8 cellular contexts compared by ENCODE assay signal in the genomic region with DNA sequence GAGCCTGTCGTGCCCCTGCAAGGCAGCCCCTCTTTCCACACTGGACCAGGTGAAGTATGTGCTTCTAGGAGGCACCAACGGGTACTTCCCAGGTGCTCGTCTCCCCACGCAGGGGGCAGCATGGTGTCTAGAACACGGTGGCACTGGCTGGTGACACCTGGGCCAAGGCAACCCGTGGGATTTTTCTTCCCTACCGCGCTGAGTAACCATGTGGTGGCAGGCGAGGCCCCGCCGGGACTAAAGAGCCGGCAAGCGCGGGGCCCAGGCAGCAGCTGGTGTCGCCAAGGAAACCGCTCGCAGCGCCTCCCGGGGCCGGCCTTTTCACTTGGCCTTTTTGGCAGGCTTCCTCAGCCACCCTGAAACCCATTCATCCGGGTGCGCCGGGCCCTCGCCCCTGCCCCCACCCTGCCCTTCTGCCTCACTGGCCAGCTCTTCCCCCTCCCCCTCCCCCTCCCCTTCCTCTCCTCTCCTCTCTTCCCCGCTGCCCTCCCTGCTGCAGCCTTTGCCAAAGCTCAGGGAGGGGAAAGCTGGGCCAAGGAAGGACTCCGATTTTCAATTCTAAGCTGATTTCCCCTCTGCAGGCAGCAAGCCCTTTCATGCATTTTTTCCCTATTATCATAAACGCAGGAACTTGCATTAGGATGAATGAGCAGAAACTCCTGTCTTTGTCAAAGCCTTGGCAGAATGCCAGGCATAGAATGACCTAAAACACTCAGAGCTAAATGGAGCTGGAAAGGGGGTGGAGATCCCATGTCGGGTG.
A peak's percentile ranks its signal among the peaks of the same experiment; 100 is the strongest.
DNase-seq lines count a peak whose midpoint lies in the region; ATAC-seq, FAIRE-seq and TF ChIP-seq lines count a peak whose summit lies in the region.

No MANE protein-coding gene starts in this region.

- no peaks in the 10 kb centered on the region for H3K36me3 Mint-ChIP-seq in natural killer cell treated with Interleukin-12 subunit alpha and Interleukin-12 subunit beta and Interleukin-15 and Interleukin-18, amount 100 ng/mL, for 72 hours

- H3K4me1 Mint-ChIP-seq in natural killer cell treated with Interleukin-12 subunit alpha and Interleukin-12 subunit beta and Interleukin-15 and Interleukin-18, amount 100 ng/mL, for 72 hours (ENCODE audit: low read depth in 2 of 2), result peaks cover 40 to 43% of the 10 kb centered on the region in 2 donors
- peaks cover 60% of the 10 kb centered on the region for H3K4me1 Mint-ChIP-seq in stimulated activated naive CD8-positive, alpha-beta T cell treated with anti-CD3 and anti-CD28 coated beads, Interleukin-15, amount 100 ng/mL, for 72 hours

- no peaks in the 10 kb centered on the region for H3K9me3 Mint-ChIP-seq in natural killer cell treated with Interleukin-12 subunit alpha and Interleukin-12 subunit beta and Interleukin-15 and Interleukin-18, amount 100 ng/mL, for 72 hours
- H3K9me3 Mint-ChIP-seq in stimulated activated naive CD8-positive, alpha-beta T cell treated with anti-CD3 and anti-CD28 coated beads, Interleukin-15, amount 100 ng/mL, for 72 hours, result no peaks in the 10 kb centered on the region

- ATAC-seq in GM21576 (IDR thresholded peaks at IDR 0.05; ENCODE audit: unreplicated experiment), result peak; percentile 85
- ATAC-seq in natural killer cell treated with Interleukin-12 subunit alpha and Interleukin-12 subunit beta and Interleukin-15 and Interleukin-18, amount 100 ng/mL, for 72 hours, result peak; percentile 88 to 93
- peak; percentile 97 for ATAC-seq in stimulated activated naive CD8-positive, alpha-beta T cell treated with anti-CD3 and anti-CD28 coated beads, Interleukin-15, amount 100 ng/mL, for 72 hours

- H3K27ac Mint-ChIP-seq in natural killer cell treated with Interleukin-12 subunit alpha and Interleukin-12 subunit beta and Interleukin-15 and Interleukin-18, amount 100 ng/mL, for 72 hours, result peak overlapping the region; percentile 48 to 91
- H3K27ac Mint-ChIP-seq in stimulated activated naive CD8-positive, alpha-beta T cell treated with anti-CD3 and anti-CD28 coated beads, Interleukin-15, amount 100 ng/mL, for 72 hours, result peak overlapping the region; percentile 20 to 85

- H3K4me3 Mint-ChIP-seq in natural killer cell treated with Interleukin-12 subunit alpha and Interleukin-12 subunit beta and Interleukin-15 and Interleukin-18, amount 100 ng/mL, for 72 hours, result peak overlapping the region; percentile 48
- H3K4me3 Mint-ChIP-seq in stimulated activated naive CD8-positive, alpha-beta T cell treated with anti-CD3 and anti-CD28 coated beads, Interleukin-15, amount 100 ng/mL, for 72 hours, result peak overlapping the region; percentile 52 to 65

- DNase-seq in D721Med (ENCODE audit: insufficient read length, low spot score) (peak; percentile 77), KG1 (lab: John Stamatoyannopoulos, UW) (peak; percentile 27), fibroblast of mammary gland (ENCODE audit: low read depth) (peak; percentile 86)
- DNase-seq in activated T-helper 1 cell treated with anti-CD3 and anti-CD28 coated beads, Interleukin-2, amount 50 U/mL, for 16 hours (ENCODE audit: low read depth in 1 of 2, low spot score in 1 of 2), result peak; percentile 55 to 66
- DNase-seq in natural killer cell treated with Interleukin-12 subunit alpha and Interleukin-12 subunit beta and Interleukin-15 and Interleukin-18, amount 100 ng/mL, for 72 hours (ENCODE audit: low spot score), result peak; percentile 84
- peak; percentile 75 to 89 for DNase-seq in stimulated activated naive CD8-positive, alpha-beta T cell treated with anti-CD3 and anti-CD28 coated beads, Interleukin-15, amount 100 ng/mL, for 72 hours

- no peak overlapping the region for H3K4me3 ChIP-seq in fibroblast of mammary gland (ENCODE audit: control insufficient read depth, low read depth, low read length)

- FAIRE-seq in D721Med (lab: Jason Lieb, UNC), result no peak

- TF ChIP-seq CTCF in D721Med (IDR thresholded peaks at IDR 0.05; ENCODE audit: insufficient read depth, missing control alignments) (peak; percentile 44), fibroblast of mammary gland (conservative IDR thresholded peaks at IDR 0.05; ENCODE audit: control insufficient read depth, insufficient read depth, low read depth, low read length) (peak; percentile 5)

- H3K27me3 Mint-ChIP-seq in natural killer cell treated with Interleukin-12 subunit alpha and Interleukin-12 subunit beta and Interleukin-15 and Interleukin-18, amount 100 ng/mL, for 72 hours, result no peaks in the 10 kb centered on the region
- H3K27me3 Mint-ChIP-seq in stimulated activated naive CD8-positive, alpha-beta T cell treated with anti-CD3 and anti-CD28 coated beads, Interleukin-15, amount 100 ng/mL, for 72 hours, result peaks cover 8% of the 10 kb centered on the region

TF ChIP-seq in PFSK-1, 5 proteins besides CTCF, POLR2A, EP300 and RAD21:
- TF ChIP-seq POLR2AphosphoS5 (IDR thresholded peaks at IDR 0.05; ENCODE audit: low read depth, low read length), result 0 out of 2 replicates have a peak, but pooled peaks have one; percentile 44
- TF ChIP-seq TAF1 (IDR thresholded peaks at IDR 0.05; ENCODE audit: borderline replicate concordance, insufficient read depth, low read length), result no peak
- TF ChIP-seq FOXP2 (optimal IDR thresholded peaks at IDR 0.05; ENCODE audit: borderline replicate concordance, extremely low read depth, extremely low read length, insufficient read depth), result no peak

Comparison
In these comparisons a context has a peak if more than half of its experiments do, and no peak if none do; other contexts are left out.
1. DNase-seq: peak in every context shown above with its lines; median percentile 86 in fibroblast of mammary gland; 84 in natural killer cell treated with Interleukin-12 subunit alpha and Interleukin-12 subunit beta and Interleukin-15 and Interleukin-18, amount 100 ng/mL, for 72 hours; 82 in stimulated activated naive CD8-positive, alpha-beta T cell treated with anti-CD3 and anti-CD28 coated beads, Interleukin-15, amount 100 ng/mL, for 72 hours; 77 in D721Med; 60 in activated T-helper 1 cell treated with anti-CD3 and anti-CD28 coated beads, Interleukin-2, amount 50 U/mL, for 16 hours; 27 in KG1.